Comparison of ENCODE assay signal across 12 cellular contexts in genomic region chr1:219121634-219122033, GRCh38.
"Had no signal": no experiment of that assay in that cellular context is flagged by ENCODE, and none has a peak within 500 bp of the region (broad histone marks: within the 10 kb centered on the region; RNA-seq: fewer than 3 reads in every experiment).

No MANE protein-coding gene starts in this region.

- ATAC-seq: activated T-helper 17 cell treated with anti-CD3 and anti-CD28 coated beads, Interleukin-2, amount 50 U/mL, for 72 hours; effector memory CD8-positive, alpha-beta T cell; left colon; natural killer cell treated with Interleukin-12 subunit alpha and Interleukin-12 subunit beta and Interleukin-15 and Interleukin-18, amount 100 ng/mL, for 72 hours; stimulated activated naive CD8-positive, alpha-beta T cell treated with anti-CD3 and anti-CD28 coated beads, Interleukin-15, Interleukin-2, amounts not matched to agents 100 U/mL and 50 U/mL, for 24 hours had no signal

- DNase-seq: activated CD4-positive, alpha-beta T cell treated with anti-CD3 and anti-CD28 coated beads, Interleukin-2, amount 50 U/mL, for 1 hour; activated naive CD4-positive, alpha-beta T cell treated with anti-CD3 and anti-CD28 coated beads for 36 hours; activated T-cell treated with anti-CD3 and anti-CD28 coated beads for 4 hours; caudate nucleus; effector memory CD8-positive, alpha-beta T cell; left colon; mammary epithelial cell; stimulated activated CD4-positive, alpha-beta T cell treated with anti-CD3 and anti-CD28 coated beads, Interleukin-12 subunit alpha, Interleukin-12 subunit beta, amount 100 ng/mL, for 4 hours; stimulated activated naive CD8-positive, alpha-beta T cell treated with anti-CD3 and anti-CD28 coated beads, Interleukin-15, Interleukin-2, amounts not matched to agents 100 U/mL and 50 U/mL, for 24 hours had no signal

- H3K27ac ChIP-seq: epithelial cell of prostate had no signal
